8 cellular contexts compared by ENCODE assay signal in the genomic region with DNA sequence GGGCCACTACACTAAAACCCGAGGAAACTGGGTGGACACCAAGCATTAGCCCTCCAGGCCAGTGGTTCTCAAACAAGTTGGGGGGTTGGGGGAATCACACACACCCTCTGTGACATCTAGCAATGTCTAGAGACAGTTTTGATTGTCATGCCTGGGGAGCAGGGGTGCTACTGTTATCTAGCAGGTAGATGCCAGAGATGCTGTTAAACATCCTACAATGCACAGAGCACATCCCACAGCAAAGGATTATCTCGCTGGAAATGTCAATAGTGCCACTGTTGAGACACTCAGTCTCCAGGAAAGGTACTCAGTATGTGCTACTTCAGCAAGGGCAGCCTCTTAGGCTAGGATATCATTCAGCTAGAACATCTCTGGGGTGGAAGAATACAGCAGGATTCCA. TPM values are rescaled to one million over a fixed set of nuclear protein-coding genes. Genes with fewer than 3 reads are reported as not detected.
A peak's percentile ranks its signal among the peaks of the same experiment; 100 is the strongest.
DNase-seq lines count a peak whose midpoint lies in the region; ATAC-seq and TF ChIP-seq lines count a peak whose summit lies in the region.

No MANE protein-coding gene starts in this region.

- H3K27ac Mint-ChIP-seq in Calu3 (ENCODE audit: unreplicated experiment): peak overlapping the region; percentile 90
- peak overlapping the region; percentile 99 for H3K27ac Mint-ChIP-seq in neural crest cell (ENCODE audit: unreplicated experiment)

- H3K36me3 Mint-ChIP-seq in Calu3 (ENCODE audit: insufficient read depth, unreplicated experiment) (peaks cover 21% of the 10 kb centered on the region), neural crest cell (ENCODE audit: low read depth) (peaks cover 8% of the 10 kb centered on the region)

- DNase-seq in Calu3 (no peak), MM.1S (no peak), neural crest cell (ENCODE audit: low read depth, low spot score) (no peak), NCI-H69 (lab: John Stamatoyannopoulos, UW) (no peak), GOT3 (lab: John Stamatoyannopoulos, UW) (no peak)
- DNase-seq in effector memory CD4-positive, alpha-beta T cell: no peak

- H3K9me2 ChIP-seq in MM.1S (replicated peaks; ENCODE audit: insufficient read depth, low read length): no peaks in the 10 kb centered on the region

- CTCF ChIA-PET in Calu3 (lab: Charles Lee): interaction anchor here (0.6 to 1.2 kb wide), 2 partner anchors 15 to 387 kb away, joined by 3 to 10 read pairs; no protein-coding TSS in a partner anchor

- H3K4me3 Mint-ChIP-seq in Calu3 (ENCODE audit: low read depth, unreplicated experiment) (peak overlapping the region; percentile 81), neural crest cell (peak overlapping the region; percentile 94)

- no peaks in the 10 kb centered on the region; the same call in 1 of the 2 replicates for H4K20me1 ChIP-seq in MM.1S (ENCODE audit: insufficient read depth, low read length)

- peak overlapping the region; percentile 85 for H3K4me2 ChIP-seq in MM.1S (ENCODE audit: low read depth, low read length)

- H3K9ac ChIP-seq in MM.1S (ENCODE audit: low read length): peak overlapping the region; percentile 99

- no peaks in the 10 kb centered on the region for H3F3A ChIP-seq in MM.1S (ENCODE audit: insufficient read depth, low read length)

- TF ChIP-seq CTCF in Calu3 (IDR thresholded peaks at IDR 0.05; ENCODE audit: unreplicated experiment) (no peak), MM.1S (IDR thresholded peaks at IDR 0.05; ENCODE audit: low read length) (no peak), neural crest cell (conservative IDR thresholded peaks at IDR 0.05) (no peak)

- no peaks in the 10 kb centered on the region for H3K27me3 Mint-ChIP-seq in Calu3 (ENCODE audit: unreplicated experiment)
- H3K27me3 Mint-ChIP-seq in neural crest cell (ENCODE audit: low read depth): no peaks in the 10 kb centered on the region

- BruUV-seq in Calu3 (replicated peaks; lab: Mats Ljungman, UMichigan): no TSS peak

- no peak overlapping the region for H2AFZ ChIP-seq in MM.1S (ENCODE audit: low read length)

- peaks cover 60% of the 10 kb centered on the region for H3K79me2 ChIP-seq in MM.1S (ENCODE audit: low read length)

- no peaks in the 10 kb centered on the region for H3K4me1 ChIP-seq in MM.1S (ENCODE audit: low read length)
- H3K4me1 ChIP-seq in effector memory CD4-positive, alpha-beta T cell (ENCODE audit: control insufficient read depth, insufficient read depth, low read length, poor library complexity, severe bottlenecking): peaks cover 7% of the 10 kb centered on the region

- intact Hi-C loops in Calu3 (cut with micrococcal nuclease; ENCODE audit: unreplicated experiment): no loop called here

- H3K27ac ChIP-seq in MM.1S (ENCODE audit: low read length): no peak overlapping the region
- H3K27ac ChIP-seq in effector memory CD4-positive, alpha-beta T cell (ENCODE audit: insufficient read depth, low read length, poor library complexity, severe bottlenecking): peak overlapping the region; percentile 89

- ATAC-seq in GM18861 (IDR thresholded peaks at IDR 0.05; ENCODE audit: unreplicated experiment) (no peak), GM21360 (IDR thresholded peaks at IDR 0.05; ENCODE audit: unreplicated experiment) (no peak)

- no peaks in the 10 kb centered on the region for H3K27me3 ChIP-seq in MM.1S (replicated peaks; ENCODE audit: insufficient read depth, low read length)
- H3K27me3 ChIP-seq in effector memory CD4-positive, alpha-beta T cell (replicated peaks; ENCODE audit: control insufficient read depth, insufficient read depth, low read length, poor library complexity, severe bottlenecking): no peaks in the 10 kb centered on the region

- H3K36me3 ChIP-seq in MM.1S (replicated peaks; ENCODE audit: insufficient read depth, low read length): no peaks in the 10 kb centered on the region
- no peaks in the 10 kb centered on the region for H3K36me3 ChIP-seq in effector memory CD4-positive, alpha-beta T cell (ENCODE audit: control insufficient read depth, insufficient read depth, low read length)

- H3K4me1 Mint-ChIP-seq in Calu3 (ENCODE audit: low read depth, unreplicated experiment): peaks cover 13% of the 10 kb centered on the region
- H3K4me1 Mint-ChIP-seq in neural crest cell: peaks cover 22% of the 10 kb centered on the region

- no peaks in the 10 kb centered on the region for H3K9me3 ChIP-seq in MM.1S (replicated peaks; ENCODE audit: insufficient read depth, low read length)
- H3K9me3 ChIP-seq in effector memory CD4-positive, alpha-beta T cell (ENCODE audit: control insufficient read depth, low read length): no peaks in the 10 kb centered on the region

- H3K9me3 Mint-ChIP-seq in Calu3 (ENCODE audit: low read depth, unreplicated experiment): no peaks in the 10 kb centered on the region
- no peaks in the 10 kb centered on the region for H3K9me3 Mint-ChIP-seq in neural crest cell

- H3K4me3 ChIP-seq in MM.1S (ENCODE audit: low read length): peak overlapping the region; percentile 83
- H3K4me3 ChIP-seq in effector memory CD4-positive, alpha-beta T cell (ENCODE audit: insufficient read depth, low read depth, low read length, poor library complexity, severe bottlenecking): peak overlapping the region; percentile 61

RNA-seq across cellular contexts. Expression of gene SMC1A, which starts 1.3 kb away (rescaled TPM):
- total RNA-seq in Calu3 (2022) (91.5 and 100 TPM in 2 replicates), neural crest cell (129 and 153 TPM in 2 replicates)

RNA-seq across cellular contexts. Expression of gene RIBC1, which starts 1.5 kb away (rescaled TPM):
- total RNA-seq in Calu3 (2022) (1.2 and 1.6 TPM in 2 replicates), neural crest cell (1.3 and 1.5 TPM in 2 replicates)

RNA-seq across cellular contexts. Expression of gene HSD17B10, which starts 13.0 kb away (rescaled TPM):
- 125 and 127 TPM in 2 replicates for total RNA-seq in Calu3 (2022)
- total RNA-seq in neural crest cell: 135 and 137 TPM in 2 replicates
